In genomic region chr2:8622199-8622911, GRCh38 we compare ENCODE assay signal across 1 cellular context.
TF ChIP-seq lines count a peak whose summit lies in the region.

No MANE protein-coding gene starts in this region.

TF ChIP-seq in GM12878, 131 proteins besides CTCF, POLR2A, EP300 and RAD21 (continued from another document):
- 0 out of 2 replicates have a peak, but pooled peaks have one; percentile 12 for TF ChIP-seq ZNF687 (IDR thresholded peaks at IDR 0.05)
- TF ChIP-seq PBX3 (IDR thresholded peaks at IDR 0.05; ENCODE audit: insufficient replicate concordance, low read depth, low read length), result no peak
- TF ChIP-seq HSF1 (IDR thresholded peaks at IDR 0.05; ENCODE audit: low read depth, low read length), result no peak
- no peak for TF ChIP-seq SMC3 (IDR thresholded peaks at IDR 0.05; ENCODE audit: borderline replicate concordance, low read length)
